In the genomic region with DNA sequence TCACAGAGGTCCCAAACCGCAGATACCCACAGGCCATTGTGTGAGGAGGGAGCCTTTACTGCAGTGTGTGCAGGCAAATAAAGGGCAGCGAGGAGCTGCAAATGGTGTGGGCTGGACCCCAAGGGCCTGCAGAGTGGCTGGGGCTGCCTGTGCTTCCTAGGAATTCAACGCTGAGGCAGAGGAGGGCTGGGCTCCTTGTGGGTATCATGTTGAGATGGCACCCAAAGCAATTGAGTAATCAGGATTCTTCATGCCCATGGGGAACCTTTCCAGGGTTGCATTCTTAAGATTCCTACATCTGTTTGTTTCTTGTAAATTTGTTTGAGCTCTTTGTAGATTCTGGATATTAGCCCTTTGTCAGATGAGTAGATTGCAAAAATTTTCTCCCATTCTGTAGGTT, we compare ENCODE assay signal across 17 cellular contexts.
A peak's percentile ranks its signal among the peaks of the same experiment; 100 is the strongest.
DNase-seq lines count a peak whose midpoint lies in the region; ATAC-seq and TF ChIP-seq lines count a peak whose summit lies in the region.
"Had no signal": no experiment of that assay in that cellular context is flagged by ENCODE, and none has a peak within 500 bp of the region (broad histone marks: within the 10 kb centered on the region; RNA-seq: fewer than 3 reads in every experiment).

No MANE protein-coding gene starts in this region.

- WGBS in neuronal stem cell (ENCODE audit: extremely low coverage in 2 of 2, insufficient read length in 2 of 2, insufficient replicate concordance in 1 of 2), 2 donors: no CpG with 5 or more reads among the region's 3 CpGs
- 86 to 93% (median 93%) methylated on average over 3 of the region's 3 CpGs for whole genome bisulfite sequencing in adrenal gland, 4 donors

- CTCF ChIA-PET in PC-3 (lab: Charles Lee): interaction anchor here (0.6 kb wide), 1 partner anchor 182 kb away, joined by 4 read pairs; no protein-coding TSS in a partner anchor

- no peak overlapping the region for H2BK120ac ChIP-seq in neuronal stem cell (ENCODE audit: low read depth, low read length)

- H3K27me3 ChIP-seq in PC-3 (ENCODE audit: low read length) (no peaks in the 10 kb centered on the region), neuronal stem cell (ENCODE audit: control insufficient read depth in 3 of 3, insufficient read depth in 3 of 3, low read depth in 1 of 3, low read length in 3 of 3) (no peaks in the 10 kb centered on the region), adrenal gland (peaks cover 5% of the 10 kb centered on the region)

- no peak overlapping the region for H3K27ac Mint-ChIP-seq in naive thymus-derived CD8-positive, alpha-beta T cell
- H3K27ac Mint-ChIP-seq: activated CD8-positive, alpha-beta T cell treated with anti-CD3 and anti-CD28 coated beads for 36 hours; stimulated activated naive B cell treated with anti-CD40 and anti-IgM and Interleukin-4, amounts not matched to agents 10 μg/mL and 1 μg/mL and 100 μg/mL, for 72 hours had no signal

- no peak overlapping the region for H3K23ac ChIP-seq in neuronal stem cell (ENCODE audit: low read depth, low read length, poor library complexity)

- peaks cover 0 to 5% (median under 1%) of the 10 kb centered on the region in 4 donors for H3K4me1 Mint-ChIP-seq in naive thymus-derived CD8-positive, alpha-beta T cell
- H3K4me1 Mint-ChIP-seq: central memory CD8-positive, alpha-beta T cell; stimulated activated naive B cell treated with anti-CD40 and anti-IgM and Interleukin-4, amounts not matched to agents 10 μg/mL and 1 μg/mL and 100 μg/mL, for 72 hours had no signal

- TF ChIP-seq POLR2A in adrenal gland (IDR thresholded peaks at IDR 0.05): no peak

- H4K20me1 ChIP-seq in PC-3 (ENCODE audit: low read length): no peaks in the 10 kb centered on the region

- no peaks in the 10 kb centered on the region for H3K9me2 ChIP-seq in PC-3 (replicated peaks; ENCODE audit: low read length)

- H3K9ac ChIP-seq in PC-3 (ENCODE audit: low read length) (no peak overlapping the region), neuronal stem cell (ENCODE audit: low read depth, low read length, poor library complexity) (no peak overlapping the region)

- no peak overlapping the region for H3K14ac ChIP-seq in neuronal stem cell (ENCODE audit: low read length)

- H2BK5ac ChIP-seq in neuronal stem cell (ENCODE audit: low read length): no peak overlapping the region

- H3K9me3 ChIP-seq in PC-3 (ENCODE audit: low read length) (no peaks in the 10 kb centered on the region), neuronal stem cell (replicated peaks in 1 of 2; ENCODE audit: control insufficient read depth in 2 of 2, insufficient read depth in 1 of 2, low read depth in 1 of 2, low read length in 2 of 2) (peaks cover 3 to 5% of the 10 kb centered on the region in 2 donors), adrenal gland (replicated peaks in 1 of 3) (no peaks in the 10 kb centered on the region)

- H2AFZ ChIP-seq in PC-3 (ENCODE audit: low read length) (peak overlapping the region; percentile 26; the same call in 1 of the 2 replicates), neuronal stem cell (ENCODE audit: low read length) (no peak overlapping the region)

- H3K79me2 ChIP-seq in PC-3 (ENCODE audit: low read length): no peaks in the 10 kb centered on the region

- no peak overlapping the region for H3K4ac ChIP-seq in neuronal stem cell (ENCODE audit: low read length)

- H3K4me3 ChIP-seq in PC-3 (ENCODE audit: low read length) (no peak overlapping the region), epithelial cell of proximal tubule (ENCODE audit: low read depth, low read length) (no peak overlapping the region), neuronal stem cell (ENCODE audit: low read length in 2 of 2) (no peak overlapping the region), adrenal gland (no peak overlapping the region)

- H3K36me3 ChIP-seq in PC-3 (ENCODE audit: low read depth, low read length) (no peaks in the 10 kb centered on the region), neuronal stem cell (replicated peaks in 1 of 2; ENCODE audit: control insufficient read depth in 2 of 2, insufficient read depth in 2 of 2, low read length in 2 of 2) (no peaks in the 10 kb centered on the region), adrenal gland (replicated peaks in 1 of 2) (no peaks in the 10 kb centered on the region)

- H4K8ac ChIP-seq in neuronal stem cell (ENCODE audit: low read depth, low read length): no peak overlapping the region

- H3K9me3 Mint-ChIP-seq in naive thymus-derived CD8-positive, alpha-beta T cell: peaks cover 0 to 3% (median 0%) of the 10 kb centered on the region in 9 donors
- H3K9me3 Mint-ChIP-seq: central memory CD8-positive, alpha-beta T cell had no signal

- H3K4me3 Mint-ChIP-seq in naive thymus-derived CD8-positive, alpha-beta T cell: no peak overlapping the region
- H3K4me3 Mint-ChIP-seq: activated CD8-positive, alpha-beta T cell treated with anti-CD3 and anti-CD28 coated beads for 36 hours; central memory CD8-positive, alpha-beta T cell; stimulated activated naive B cell treated with anti-CD40 and anti-IgM and Interleukin-4, amounts not matched to agents 10 μg/mL and 1 μg/mL and 100 μg/mL, for 72 hours had no signal

- no peak overlapping the region for H2AK5ac ChIP-seq in neuronal stem cell (ENCODE audit: low read depth, low read length)

- no peak overlapping the region for H2BK15ac ChIP-seq in neuronal stem cell (ENCODE audit: low read length)

- H3K27ac ChIP-seq in PC-3 (ENCODE audit: low read length): peak overlapping the region; percentile 47
- no peak overlapping the region for H3K27ac ChIP-seq in neuronal stem cell (replicated peaks; ENCODE audit: low read length)
- no peak overlapping the region for H3K27ac ChIP-seq in adrenal gland
- H3K27ac ChIP-seq: C4-2B had no signal

- H3K27me3 Mint-ChIP-seq in naive thymus-derived CD8-positive, alpha-beta T cell: no peaks in the 10 kb centered on the region
- H3K27me3 Mint-ChIP-seq: activated CD8-positive, alpha-beta T cell treated with anti-CD3 and anti-CD28 coated beads for 36 hours; central memory CD8-positive, alpha-beta T cell; stimulated activated naive B cell treated with anti-CD40 and anti-IgM and Interleukin-4, amounts not matched to agents 10 μg/mL and 1 μg/mL and 100 μg/mL, for 72 hours had no signal

- DNase-seq in EL: peak; percentile 95
- peak; percentile 81 for DNase-seq in PC-3
- peak; percentile 35 for DNase-seq in epithelial cell of proximal tubule (ENCODE audit: low read depth)
- DNase-seq in neuronal stem cell (ENCODE audit: low spot score): no peak
- DNase-seq in naive thymus-derived CD8-positive, alpha-beta T cell: no peak
- no peak for DNase-seq in adrenal gland
- no peak for DNase-seq in left lobe of liver (ENCODE audit: low spot score)
- DNase-seq: activated CD8-positive, alpha-beta T cell treated with anti-CD3 and anti-CD28 coated beads for 36 hours; activated naive CD4-positive, alpha-beta T cell; erythroblast; NCI-H1105; NCI-H510A; stimulated activated CD4-positive, alpha-beta T cell treated with anti-CD3 and anti-CD28 coated beads, Interleukin-4, amount 100 ng/mL, for 4 hours; stimulated activated naive B cell treated with anti-CD40 and anti-IgM and Interleukin-4, amounts not matched to agents 10 μg/mL and 1 μg/mL and 100 μg/mL, for 72 hours had no signal

- no peaks in the 10 kb centered on the region for H3F3A ChIP-seq in PC-3 (ENCODE audit: low read length, unreplicated experiment)

- H3K79me1 ChIP-seq in neuronal stem cell (ENCODE audit: low read depth, low read length): no peaks in the 10 kb centered on the region

- peak; percentile 89 for ATAC-seq in PC-3
- no peak for ATAC-seq in naive thymus-derived CD8-positive, alpha-beta T cell
- no peak for ATAC-seq in GM19395 (IDR thresholded peaks at IDR 0.05; ENCODE audit: unreplicated experiment)
- ATAC-seq in left lobe of liver: no peak
- ATAC-seq: activated CD8-positive, alpha-beta T cell treated with anti-CD3 and anti-CD28 coated beads for 36 hours; stimulated activated naive B cell treated with anti-CD40 and anti-IgM and Interleukin-4, amounts not matched to agents 10 μg/mL and 1 μg/mL and 100 μg/mL, for 72 hours had no signal

- no peak overlapping the region for H4K91ac ChIP-seq in neuronal stem cell (ENCODE audit: low read depth, low read length, poor library complexity)

- peak overlapping the region; percentile 19; the same call in 1 of the 2 replicates for H3K4me2 ChIP-seq in PC-3 (ENCODE audit: low read length)
- no peak overlapping the region for H3K4me2 ChIP-seq in neuronal stem cell (ENCODE audit: insufficient read depth, low read length, poor library complexity, severe bottlenecking)

- TF ChIP-seq CTCF in PC-3 (conservative IDR thresholded peaks at IDR 0.05; ENCODE audit: low read depth, low read length) (no peak), epithelial cell of proximal tubule (conservative IDR thresholded peaks at IDR 0.05; ENCODE audit: low read depth, low read length) (no peak), adrenal gland (IDR thresholded peaks at IDR 0.05) (no peak)

- H3K18ac ChIP-seq in neuronal stem cell (ENCODE audit: low read length): peak overlapping the region; percentile 80

- no peaks in the 10 kb centered on the region for H3K36me3 Mint-ChIP-seq in naive thymus-derived CD8-positive, alpha-beta T cell
- H3K36me3 Mint-ChIP-seq: stimulated activated naive B cell treated with anti-CD40 and anti-IgM and Interleukin-4, amounts not matched to agents 10 μg/mL and 1 μg/mL and 100 μg/mL, for 72 hours had no signal

- H3K4me1 ChIP-seq in PC-3 (ENCODE audit: insufficient read depth, low read length) (peaks cover 28% of the 10 kb centered on the region), neuronal stem cell (ENCODE audit: control insufficient read depth in 2 of 2, insufficient read depth in 1 of 2, low read depth in 1 of 2, low read length in 2 of 2) (peaks cover 0 to 3% of the 10 kb centered on the region in 2 donors), adrenal gland (replicated peaks in 1 of 2) (no peaks in the 10 kb centered on the region)

- no peak overlapping the region for H2BK12ac ChIP-seq in neuronal stem cell (ENCODE audit: low read length)

- no TSS peak for BruUV-seq in PC-3 (replicated peaks; lab: Mats Ljungman, UMichigan)

- intact Hi-C loops in PC-3 (cut with micrococcal nuclease): no loop called here
- intact Hi-C loops in adrenal gland (cut with DNase I): no loop called here

- POLR2A ChIA-PET in PC-3 (lab: Charles Lee; ENCODE audit: unreplicated experiment): no interaction called here
- POLR2A ChIA-PET in naive thymus-derived CD8-positive, alpha-beta T cell (lab: Charles Lee): no interaction called here

Comparison
In these comparisons a context has a peak if more than half of its experiments do, and no peak if none do; other contexts are left out.
1. DNase-seq: peak in EL (single experiment), PC-3 (single experiment) and epithelial cell of proximal tubule (single experiment); none in neuronal stem cell (single experiment), naive thymus-derived CD8-positive, alpha-beta T cell (0 of 10), adrenal gland (0 of 7) and left lobe of liver (single experiment).